In the genomic region with DNA sequence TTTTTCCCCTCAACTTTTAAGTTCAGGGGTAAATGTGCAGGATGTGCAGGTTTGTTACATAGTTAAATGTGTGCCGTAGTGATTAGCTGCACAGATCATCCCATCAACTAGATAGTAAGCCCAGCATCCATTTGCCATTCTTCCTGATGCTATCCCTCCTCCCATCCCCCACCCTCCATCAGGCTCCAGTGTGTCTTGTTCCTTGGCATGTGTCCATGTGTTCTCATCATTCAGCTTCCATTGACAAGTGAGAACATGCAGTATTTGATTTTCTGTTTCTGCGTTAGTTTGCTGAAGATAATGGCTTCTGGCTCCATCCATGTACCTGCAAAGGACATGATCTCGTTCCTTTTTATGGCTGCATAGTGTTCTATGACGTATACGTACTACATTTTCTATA, we compare ENCODE assay signal across 15 cellular contexts. TPM values are rescaled to one million over a fixed set of nuclear protein-coding genes. Genes with fewer than 3 reads are reported as not detected.
DNase-seq lines count a peak whose midpoint lies in the region; ATAC-seq lines count a peak whose summit lies in the region.
"Had no signal": no experiment of that assay in that cellular context is flagged by ENCODE, and none has a peak within 500 bp of the region (broad histone marks: within the 10 kb centered on the region; RNA-seq: fewer than 3 reads in every experiment).

No MANE protein-coding gene starts in this region.

- no peak for ATAC-seq in left lobe of liver
- ATAC-seq: naive thymus-derived CD8-positive, alpha-beta T cell; stimulated activated naive B cell treated with anti-CD40 and anti-IgM and Interleukin-4, amounts not matched to agents 10 μg/mL and 1 μg/mL and 100 μg/mL, for 72 hours had no signal

- peak; percentile 17 to 36 for DNase-seq in NCI-H2081 (lab: John Stamatoyannopoulos, UW)
- DNase-seq in NCI-H2081 treated with DMSO at 0.1 percent for 48 hours (lab: John Stamatoyannopoulos, UW), result no peak
- peak; percentile 34 for DNase-seq in astrocyte of the hippocampus (ENCODE audit: low read depth, low spot score)
- DNase-seq in hippocampal formation (lab: John Stamatoyannopoulos, UW), result peak; percentile 34 to 63
- peak; percentile 77 for DNase-seq in superior temporal gyrus (ENCODE audit: extremely low spot score)
- DNase-seq in glomerular visceral epithelial cell (ENCODE audit: extremely low spot score), result no peak
- DNase-seq in left lobe of liver (ENCODE audit: low spot score), result no peak
- DNase-seq in stimulated activated CD4-positive, alpha-beta T cell treated with anti-CD3 and anti-CD28 coated beads, Interleukin-4, amount 100 ng/mL, for 1 hour, result no peak
- DNase-seq: activated naive CD8-positive, alpha-beta T cell treated with anti-CD3 and anti-CD28 coated beads, Interleukin-2, amount 10 ng/mL, durations not matched to agents 7 days and 5 days; DND-41; endodermal cell; naive thymus-derived CD8-positive, alpha-beta T cell; PC-9; stimulated activated naive B cell treated with anti-CD40 and anti-IgM and Interleukin-4, amounts not matched to agents 10 μg/mL and 1 μg/mL and 100 μg/mL, for 72 hours; T-helper 9 cell had no signal

RNA-seq across cellular contexts. Expression of a gene that starts 42.2 kb away (rescaled TPM):
- 12.7 TPM for total RNA-seq in left lobe of liver

RNA-seq across cellular contexts. Expression of a gene that starts 47.2 kb away (rescaled TPM):
- 0.93 TPM for total RNA-seq in left lobe of liver

Comparison
In these comparisons a context has a peak if more than half of its experiments do, and no peak if none do; other contexts are left out.
1. DNase-seq: peak in NCI-H2081 (2 of 2), astrocyte of the hippocampus (single experiment), hippocampal formation (2 of 2) and superior temporal gyrus (single experiment); none in NCI-H2081 treated with DMSO at 0.1 percent for 48 hours (single experiment), glomerular visceral epithelial cell (single experiment), left lobe of liver (single experiment) and stimulated activated CD4-positive, alpha-beta T cell treated with anti-CD3 and anti-CD28 coated beads, Interleukin-4, amount 100 ng/mL, for 1 hour (single experiment).